Comparison of ENCODE assay signal across 11 cellular contexts in genomic region chr3:49217688-49218470, GRCh38. TPM values are rescaled to one million over a fixed set of nuclear protein-coding genes. Genes with fewer than 3 reads are reported as not detected.
DNase-seq lines count a peak whose midpoint lies in the region; ATAC-seq, FAIRE-seq and TF ChIP-seq lines count a peak whose summit lies in the region.
"Had no signal": no experiment of that assay in that cellular context is flagged by ENCODE, and none has a peak within 500 bp of the region (broad histone marks: within the 10 kb centered on the region; RNA-seq: fewer than 3 reads in every experiment).

No MANE protein-coding gene starts in this region.

- H3K4me3 ChIP-seq in RWPE2 (ENCODE audit: severe bottlenecking) (no peak overlapping the region), fibroblast of the aortic adventitia (ENCODE audit: low read depth, low read length) (no peak overlapping the region), GM23338 (no peak overlapping the region)

- H3K9me3 Mint-ChIP-seq in GM23338, result peaks cover 60% of the 10 kb centered on the region

- H3K4me1 ChIP-seq in RWPE2 (ENCODE audit: insufficient read depth, poor library complexity, severe bottlenecking) (peaks cover 11% of the 10 kb centered on the region), GM23338 (ENCODE audit: insufficient read depth) (no peaks in the 10 kb centered on the region)

- no peaks in the 10 kb centered on the region for H3F3A ChIP-seq in GM23338 (replicated peaks; ENCODE audit: low read depth)

- no peak overlapping the region for H3K4me3 Mint-ChIP-seq in GM23338
- H3K4me3 Mint-ChIP-seq: activated CD4-positive, alpha-beta T cell treated with anti-CD3 and anti-CD28 coated beads, Interleukin-2, amount 10 ng/mL, durations not matched to agents 7 days and 5 days had no signal

- peaks cover 9% of the 10 kb centered on the region for H3K36me3 Mint-ChIP-seq in GM23338 (ENCODE audit: low read depth)
- H3K36me3 Mint-ChIP-seq: activated naive CD4-positive, alpha-beta T cell treated with anti-CD3 and anti-CD28 coated beads, Interleukin-2, amount 50 U/mL, for 72 hours had no signal

- H4K20me1 ChIP-seq in GM23338 (replicated peaks; ENCODE audit: insufficient read depth), result no peaks in the 10 kb centered on the region

- H3K27ac ChIP-seq in RWPE2 (ENCODE audit: poor library complexity, severe bottlenecking), result peak overlapping the region; percentile 67
- H3K27ac ChIP-seq in GM23338 (ENCODE audit: low read depth), result no peak overlapping the region

- H3K27ac Mint-ChIP-seq in GM23338, result no peak overlapping the region
- H3K27ac Mint-ChIP-seq: activated CD4-positive, alpha-beta T cell treated with anti-CD3 and anti-CD28 coated beads, Interleukin-2, amount 10 ng/mL, durations not matched to agents 7 days and 5 days; activated naive CD4-positive, alpha-beta T cell treated with anti-CD3 and anti-CD28 coated beads, Interleukin-2, amount 50 U/mL, for 72 hours had no signal

- H3K36me3 ChIP-seq in RWPE2 (ENCODE audit: low read depth) (no peaks in the 10 kb centered on the region), GM23338 (ENCODE audit: insufficient read depth) (no peaks in the 10 kb centered on the region; the same call in 1 of the 2 replicates)

- H3K79me2 ChIP-seq in GM23338 (replicated peaks; ENCODE audit: insufficient read depth), result no peaks in the 10 kb centered on the region

- no peak overlapping the region for H2AFZ ChIP-seq in GM23338

- no peaks in the 10 kb centered on the region for H3K9me2 ChIP-seq in GM23338 (ENCODE audit: insufficient read depth)

- no peak for DNase-seq in RWPE2 (ENCODE audit: low spot score)
- DNase-seq in fibroblast of the aortic adventitia (ENCODE audit: low read depth), result peak; percentile 48
- no peak for DNase-seq in omental fat pad (ENCODE audit: low spot score)
- peak; percentile 14 for DNase-seq in urothelium cell line (ENCODE audit: low spot score)
- no peak for DNase-seq in GM23338 (ENCODE audit: low spot score)
- DNase-seq: activated CD4-positive, alpha-beta T cell treated with anti-CD3 and anti-CD28 coated beads, Interleukin-2, amount 10 ng/mL, durations not matched to agents 7 days and 5 days; DMS79; effector CD4-positive, alpha-beta T cell had no signal

- ATAC-seq in RWPE2 (ENCODE audit: low read depth) (no peak), omental fat pad (ENCODE audit: low FRiP score) (peak; percentile 14), GM19455 (IDR thresholded peaks at IDR 0.05; ENCODE audit: unreplicated experiment) (no peak), GM23338 (no peak), HG03460 (IDR thresholded peaks at IDR 0.05; ENCODE audit: unreplicated experiment) (no peak)
- ATAC-seq: activated naive CD4-positive, alpha-beta T cell treated with anti-CD3 and anti-CD28 coated beads, Interleukin-2, amount 50 U/mL, for 72 hours had no signal

- no peaks in the 10 kb centered on the region for H3K9me3 ChIP-seq in RWPE2 (ENCODE audit: severe bottlenecking)

- no peak for TF ChIP-seq CTCF in RWPE2 (IDR thresholded peaks at IDR 0.05; ENCODE audit: poor library complexity, severe bottlenecking)
- TF ChIP-seq CTCF in fibroblast of the aortic adventitia (IDR thresholded peaks at IDR 0.05; ENCODE audit: insufficient read depth, low read length), result no peak
- TF ChIP-seq CTCF in omental fat pad (IDR thresholded peaks at IDR 0.05), result no peak
- no peak for TF ChIP-seq CTCF in GM23338 (conservative IDR thresholded peaks at IDR 0.05; ENCODE audit: low read depth in 2 of 2)

- FAIRE-seq in urothelium cell line (lab: Jason Lieb, UNC), result no peak

- peaks cover 11% of the 10 kb centered on the region for H3K27me3 Mint-ChIP-seq in GM23338 (ENCODE audit: insufficient read depth, low read depth, poor library complexity)

- H3K27me3 ChIP-seq in RWPE2 (ENCODE audit: insufficient read depth, poor library complexity, severe bottlenecking) (no peaks in the 10 kb centered on the region), GM23338 (ENCODE audit: insufficient read depth) (no peaks in the 10 kb centered on the region)

- H3K4me2 ChIP-seq in GM23338, result no peak overlapping the region

- no peaks in the 10 kb centered on the region for H3K4me1 Mint-ChIP-seq in GM23338
- H3K4me1 Mint-ChIP-seq: activated CD4-positive, alpha-beta T cell treated with anti-CD3 and anti-CD28 coated beads, Interleukin-2, amount 10 ng/mL, durations not matched to agents 7 days and 5 days had no signal

TF ChIP-seq in GM23338, 12 proteins besides CTCF, POLR2A, EP300 and RAD21 (continues in another document):
- no peak for TF ChIP-seq EZH2phosphoT487 (IDR thresholded peaks at IDR 0.05; ENCODE audit: unreplicated experiment)
- no peak for TF ChIP-seq STAT1 (IDR thresholded peaks at IDR 0.05; ENCODE audit: unreplicated experiment)
- TF ChIP-seq ZNF114 (CRISPR knock-in tag; IDR thresholded peaks at IDR 0.05), result no peak
- TF ChIP-seq EZH2 (IDR thresholded peaks at IDR 0.05; ENCODE audit: low read depth, unreplicated experiment), result no peak
- no peak for TF ChIP-seq ZNF462 (CRISPR knock-in tag; IDR thresholded peaks at IDR 0.05)
- TF ChIP-seq POLR2AphosphoS5 (IDR thresholded peaks at IDR 0.05; ENCODE audit: low read depth), result no peak
- no peak for TF ChIP-seq CREB1 (CRISPR knock-in tag; IDR thresholded peaks at IDR 0.05; ENCODE audit: low read depth)
- TF ChIP-seq ZNF331 (CRISPR knock-in tag; IDR thresholded peaks at IDR 0.05; ENCODE audit: low read depth), result no peak
- no peak for TF ChIP-seq NANOG (IDR thresholded peaks at IDR 0.05; ENCODE audit: borderline replicate concordance)

RNA-seq across cellular contexts. Expression of gene KLHDC8B, which starts 46.5 kb away (rescaled TPM):
- total RNA-seq in fibroblast of the aortic adventitia (ENCODE audit: low replicate concordance) (23.8 and 91.7 TPM in 2 replicates), omental fat pad (100 to 1,000 TPM in 1 of 4 donors, 10 to 100 TPM in 3; 55.0 to 123 (median 65.5) TPM)
- 11.1 and 15.0 TPM in 2 replicates for total RNA-seq in GM23338 (2014; rRNA removed; shearing (Covaris generic))
- polyA plus RNA-seq in GM23338 (2016; fragmentation: Nextera tagmentation; extraction: Ambion mirVana), result 4.7 and 5.5 TPM in 2 replicates

RNA-seq across cellular contexts. Expression of gene CCDC71, which starts 51.7 kb away (rescaled TPM):
- total RNA-seq in fibroblast of the aortic adventitia (ENCODE audit: low replicate concordance) (14.8 and 22.7 TPM in 2 replicates), omental fat pad (10 to 100 TPM; 20.7 to 29.9 (median 26.8) TPM)
- 37.4 and 44.2 TPM in 2 replicates for total RNA-seq in GM23338 (2014; rRNA removed; shearing (Covaris generic))
- polyA plus RNA-seq in GM23338 (2016; fragmentation: Nextera tagmentation; extraction: Ambion mirVana), result 1.9 and 2.6 TPM in 2 replicates

RNA-seq across cellular contexts. Expression of gene C3orf62, which starts 59.2 kb away (rescaled TPM):
- 1.3 and 2.9 TPM in 2 replicates for total RNA-seq in fibroblast of the aortic adventitia (ENCODE audit: low replicate concordance)
- 10 to 100 TPM in 1 of 4 donors, 1 to 10 TPM in 3; 3.5 to 13.7 (median 5.6) TPM for total RNA-seq in omental fat pad
- 2.4 and 5.4 TPM in 2 replicates for total RNA-seq in GM23338 (2014; rRNA removed; shearing (Covaris generic))
- 1.6 and 3.3 TPM in 2 replicates for polyA plus RNA-seq in GM23338 (2016; fragmentation: Nextera tagmentation; extraction: Ambion mirVana)

Comparison
In these comparisons a context has a peak if more than half of its experiments do, and no peak if none do; other contexts are left out.
1. DNase-seq: peak in fibroblast of the aortic adventitia (single experiment) and urothelium cell line (single experiment); none in RWPE2 (single experiment), omental fat pad (single experiment) and GM23338 (single experiment).